11 cellular contexts compared by ENCODE assay signal in genomic region chr10:72310241-72310633, GRCh38. TPM values are rescaled to one million over a fixed set of nuclear protein-coding genes. Genes with fewer than 3 reads are reported as not detected.
DNase-seq lines count a peak whose midpoint lies in the region; ATAC-seq and TF ChIP-seq lines count a peak whose summit lies in the region.
"Had no signal": no experiment of that assay in that cellular context is flagged by ENCODE, and none has a peak within 500 bp of the region (broad histone marks: within the 10 kb centered on the region; RNA-seq: fewer than 3 reads in every experiment).

No MANE protein-coding gene starts in this region.

- TF ChIP-seq CTCF in suprapubic skin (IDR thresholded peaks at IDR 0.05): no peak

- peaks cover 68% of the 10 kb centered on the region for H3K4me1 Mint-ChIP-seq in activated CD4-positive, alpha-beta T cell treated with anti-CD3 and anti-CD28 coated beads, Interleukin-2, amount 10 ng/mL, durations not matched to agents 7 days and 5 days
- peaks cover 62% of the 10 kb centered on the region for H3K4me1 Mint-ChIP-seq in activated naive CD8-positive, alpha-beta T cell (ENCODE audit: low read depth)
- H3K4me1 Mint-ChIP-seq in immature natural killer cell: peaks cover 40 to 47% of the 10 kb centered on the region in 2 donors

- peak overlapping the region; percentile 75 for H3K27ac Mint-ChIP-seq in activated CD4-positive, alpha-beta T cell treated with anti-CD3 and anti-CD28 coated beads, Interleukin-2, amount 10 ng/mL, durations not matched to agents 7 days and 5 days
- peak overlapping the region; percentile 86 for H3K27ac Mint-ChIP-seq in activated naive CD8-positive, alpha-beta T cell
- H3K27ac Mint-ChIP-seq in immature natural killer cell: peak overlapping the region; percentile 80 to 90 (median 84)

- peak overlapping the region; percentile 50 for H3K27ac ChIP-seq in suprapubic skin

- peaks cover 35% of the 10 kb centered on the region for H3K4me1 ChIP-seq in suprapubic skin

- no peaks in the 10 kb centered on the region for H3K36me3 Mint-ChIP-seq in activated CD4-positive, alpha-beta T cell treated with anti-CD3 and anti-CD28 coated beads, Interleukin-2, amount 10 ng/mL, durations not matched to agents 7 days and 5 days (ENCODE audit: low read depth)
- H3K36me3 Mint-ChIP-seq in activated naive CD8-positive, alpha-beta T cell: no peaks in the 10 kb centered on the region
- no peaks in the 10 kb centered on the region for H3K36me3 Mint-ChIP-seq in immature natural killer cell

- no peak overlapping the region for H3K4me3 ChIP-seq in suprapubic skin
- H3K4me3 ChIP-seq: ascending aorta, lung had no signal

- CTCF ChIA-PET in activated CD4-positive, alpha-beta T cell treated with anti-CD3 and anti-CD28 coated beads, Interleukin-2, amount 10 ng/mL, durations not matched to agents 7 days and 5 days (lab: Charles Lee): no interaction called here

- H3K27me3 Mint-ChIP-seq in activated CD4-positive, alpha-beta T cell treated with anti-CD3 and anti-CD28 coated beads, Interleukin-2, amount 10 ng/mL, durations not matched to agents 7 days and 5 days: no peaks in the 10 kb centered on the region
- H3K27me3 Mint-ChIP-seq in activated naive CD8-positive, alpha-beta T cell: no peaks in the 10 kb centered on the region
- H3K27me3 Mint-ChIP-seq in immature natural killer cell (ENCODE audit: low read depth in 3 of 3): peaks cover 1 to 7% (median 3%) of the 10 kb centered on the region in 3 donors

- WGBS in suprapubic skin: 48% methylated on average over 11 of the region's 11 CpGs

- POLR2A ChIA-PET in activated CD4-positive, alpha-beta T cell treated with anti-CD3 and anti-CD28 coated beads, Interleukin-2, amount 10 ng/mL, durations not matched to agents 7 days and 5 days (lab: Charles Lee): no interaction called here

- H3K4me3 Mint-ChIP-seq in activated CD4-positive, alpha-beta T cell treated with anti-CD3 and anti-CD28 coated beads, Interleukin-2, amount 10 ng/mL, durations not matched to agents 7 days and 5 days: no peak overlapping the region
- no peak overlapping the region for H3K4me3 Mint-ChIP-seq in activated naive CD8-positive, alpha-beta T cell
- peak overlapping the region in 3 of 5 donors; percentile 28 to 75 (median 58) for H3K4me3 Mint-ChIP-seq in immature natural killer cell

- TF ChIP-seq EP300 in suprapubic skin (IDR thresholded peaks at IDR 0.05): no peak

- ATAC-seq in GM18505 (IDR thresholded peaks at IDR 0.05; ENCODE audit: unreplicated experiment) (no peak), HG03159 (IDR thresholded peaks at IDR 0.05; ENCODE audit: unreplicated experiment) (no peak), HG03108 (IDR thresholded peaks at IDR 0.05; ENCODE audit: unreplicated experiment) (no peak)

- H3K36me3 ChIP-seq in suprapubic skin: no peaks in the 10 kb centered on the region
- H3K36me3 ChIP-seq: ascending aorta had no signal

- TF ChIP-seq POLR2A in suprapubic skin (IDR thresholded peaks at IDR 0.05) (no peak), GM18505 (IDR thresholded peaks at IDR 0.05; ENCODE audit: borderline replicate concordance, extremely low read depth, insufficient read depth, insufficient read length) (no peak)

- no peaks in the 10 kb centered on the region for H3K9me3 Mint-ChIP-seq in activated CD4-positive, alpha-beta T cell treated with anti-CD3 and anti-CD28 coated beads, Interleukin-2, amount 10 ng/mL, durations not matched to agents 7 days and 5 days
- H3K9me3 Mint-ChIP-seq in activated naive CD8-positive, alpha-beta T cell (ENCODE audit: low read depth): no peaks in the 10 kb centered on the region
- no peaks in the 10 kb centered on the region for H3K9me3 Mint-ChIP-seq in immature natural killer cell

- no peaks in the 10 kb centered on the region for H3K27me3 ChIP-seq in suprapubic skin
- H3K27me3 ChIP-seq: ascending aorta had no signal

- no peaks in the 10 kb centered on the region for H3K9me3 ChIP-seq in suprapubic skin
- H3K9me3 ChIP-seq: ascending aorta had no signal

- DNase-seq in activated CD4-positive, alpha-beta T cell treated with anti-CD3 and anti-CD28 coated beads, Interleukin-2, amount 10 ng/mL, durations not matched to agents 7 days and 5 days: no peak
- no peak for DNase-seq in activated CD4-positive, alpha-beta T cell treated with anti-CD3 and anti-CD28 coated beads, Interleukin-2, amount 50 U/mL, for 48 hours
- no peak for DNase-seq in immature natural killer cell
- no peak for DNase-seq in suprapubic skin (ENCODE audit: low spot score in 2 of 2)
- DNase-seq: SIG-M5 had no signal

RNA-seq across cellular contexts. Expression of gene DDIT4, which starts 36.5 kb away (rescaled TPM):
- total RNA-seq in activated CD4-positive, alpha-beta T cell treated with anti-CD3 and anti-CD28 coated beads, Interleukin-2, amount 10 ng/mL, durations not matched to agents 7 days and 5 days: 100 to 1,000 TPM; 166 to 189 TPM
- 100 to 1,000 TPM; 437 to 876 (median 450) TPM for polyA plus RNA-seq in immature natural killer cell
- 100 to 1,000 TPM; 170 to 246 (median 225) TPM for total RNA-seq in suprapubic skin

RNA-seq across cellular contexts. Expression of gene DNAJB12, which starts 44.5 kb away (rescaled TPM):
- total RNA-seq in activated CD4-positive, alpha-beta T cell treated with anti-CD3 and anti-CD28 coated beads, Interleukin-2, amount 10 ng/mL, durations not matched to agents 7 days and 5 days: 10 to 100 TPM; 31.8 to 34.5 TPM
- polyA plus RNA-seq in immature natural killer cell: 10 to 100 TPM; 12.2 to 32.0 (median 12.4) TPM
- 10 to 100 TPM; 44.0 to 61.8 (median 46.7) TPM for total RNA-seq in suprapubic skin

Comparison
In these comparisons a context has a peak if more than half of its experiments do, and no peak if none do; other contexts are left out.
1. H3K4me3 Mint-ChIP-seq: peak in immature natural killer cell (3 of 5); none in activated CD4-positive, alpha-beta T cell treated with anti-CD3 and anti-CD28 coated beads, Interleukin-2, amount 10 ng/mL, durations not matched to agents 7 days and 5 days (single experiment) and activated naive CD8-positive, alpha-beta T cell (single experiment).
2. Peak in every context shown above with its lines, with median percentiles within 50 percentile points of each other: H3K27ac Mint-ChIP-seq.